ENCODE assay signal across 8 cellular contexts in the genomic region with DNA sequence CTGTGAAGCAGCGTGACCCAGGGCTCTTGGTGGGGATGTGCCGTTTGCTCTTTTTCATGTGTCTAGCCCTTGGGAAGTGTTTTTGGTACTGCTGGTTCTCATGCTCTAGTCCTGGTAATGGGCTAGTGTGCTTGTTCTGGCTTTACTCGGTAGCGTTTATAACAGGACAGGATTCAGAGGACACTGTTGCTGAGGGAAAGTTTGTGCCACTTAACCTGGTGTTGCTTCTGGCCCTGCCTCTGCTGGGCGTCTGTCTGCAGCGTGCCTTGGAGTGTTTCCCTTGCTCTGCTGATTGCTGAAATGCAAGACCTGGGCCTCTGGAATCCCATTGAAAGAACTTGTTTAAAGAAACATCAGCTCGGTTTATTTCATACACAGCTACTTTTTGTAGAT. TPM values are rescaled to one million over a fixed set of nuclear protein-coding genes. Genes with fewer than 3 reads are reported as not detected.
DNase-seq lines count a peak whose midpoint lies in the region; ATAC-seq, FAIRE-seq and TF ChIP-seq lines count a peak whose summit lies in the region.

No MANE protein-coding gene starts in this region.

- intact Hi-C loops in K562 (cut with micrococcal nuclease): no loop called here
- intact Hi-C loops in lower lobe of right lung (cut with DNase I): no loop called here

- no peaks in the 10 kb centered on the region for H3K9me3 ChIP-seq in K562 (replicated peaks; ENCODE audit: control insufficient read depth, insufficient read depth, low read depth, low read length)
- H3K9me3 ChIP-seq in lower lobe of right lung: no peaks in the 10 kb centered on the region

- DNase-seq in EH (ENCODE audit: low read depth) (peak; percentile 48), K562 (ENCODE audit: extremely low read depth in 1 of 4, low spot score in 3 of 4) (no peak), lower lobe of right lung (no peak), SIG-M5 treated with dmso at 0.1 percent for 504 hours (lab: John Stamatoyannopoulos, UW; ENCODE audit: unreplicated experiment) (no peak), DMS79 (lab: John Stamatoyannopoulos, UW) (no peak), cerebellum (ENCODE audit: low spot score) (no peak)

- POLR2A ChIA-PET in K562 (lab: Yijun Ruan, JAX): interaction anchor here (0.6 to 1.2 kb wide), 5 partner anchors 13 to 234 kb away, joined by 3 to 4 read pairs (median 4); no protein-coding TSS in a partner anchor

- no peak for TF ChIP-seq RAD21 in K562 (CRISPR knock-in tag; conservative IDR thresholded peaks at IDR 0.05 in 1 of 2, IDR thresholded peaks at IDR 0.05 in 1 of 2)

- H3K4me3 ChIP-seq in K562 (no peak overlapping the region), lower lobe of right lung (peak overlapping the region; percentile 2)

- H2AFZ ChIP-seq in K562 (ENCODE audit: low read depth, low read length): no peak overlapping the region

- H3K9ac ChIP-seq in K562 (ENCODE audit: insufficient read depth in 1 of 2, low read depth in 2 of 2, low read length in 2 of 2): no peak overlapping the region

- no TSS peak for BruUV-seq in K562 (replicated peaks; lab: Mats Ljungman, UMichigan)

- no peaks in the 10 kb centered on the region; the same call in 2 of the 3 replicates for H3K79me2 ChIP-seq in K562 (ENCODE audit: control insufficient read depth, insufficient read depth, low read length)

- H3K9me1 ChIP-seq in K562 (ENCODE audit: control insufficient read depth, insufficient read depth, low read length): peaks cover 3% of the 10 kb centered on the region

- CTCF ChIA-PET in K562 (lab: Yijun Ruan, JAX; ENCODE audit: low intra/inter-chr PET ratio): no interaction called here

- no peaks in the 10 kb centered on the region for H3K36me3 ChIP-seq in K562 (ENCODE audit: control insufficient read depth, insufficient read depth, low read length)
- no peaks in the 10 kb centered on the region for H3K36me3 ChIP-seq in lower lobe of right lung

- TF ChIP-seq CTCF in K562 (IDR thresholded peaks at IDR 0.05 in 2 of 3, conservative IDR thresholded peaks at IDR 0.05 in 1 of 3; ENCODE audit: insufficient read depth in 2 of 3, low read depth in 1 of 3, low read length in 3 of 3) (no peak), lower lobe of right lung (IDR thresholded peaks at IDR 0.05) (no peak)

- TF ChIP-seq EP300 in K562 (IDR thresholded peaks at IDR 0.05; ENCODE audit: low read length): no peak

- peaks cover 9% of the 10 kb centered on the region; the same call in 1 of the 2 replicates for H4K20me1 ChIP-seq in K562 (replicated peaks; ENCODE audit: control insufficient read depth, insufficient read depth, low read length)

- TF ChIP-seq POLR2A in K562 (conservative IDR thresholded peaks at IDR 0.05): no peak

- H3K27ac ChIP-seq in K562 (ENCODE audit: extremely low read depth, low read depth, low read length) (no peak overlapping the region), lower lobe of right lung (no peak overlapping the region)

- in situ Hi-C loops in K562 (cut with MboI): no loop called here

- peak overlapping the region; percentile 56; the same call in 1 of the 2 replicates for H3K4me2 ChIP-seq in K562 (ENCODE audit: insufficient read depth, low read length)

- H3K27me3 ChIP-seq in K562 (ENCODE audit: control insufficient read depth in 2 of 2, insufficient read depth in 2 of 2, low read length in 2 of 2): no peaks in the 10 kb centered on the region
- H3K27me3 ChIP-seq in lower lobe of right lung (ENCODE audit: low read depth): no peaks in the 10 kb centered on the region

- H3K4me1 ChIP-seq in K562 (replicated peaks in 1 of 2; ENCODE audit: control insufficient read depth in 2 of 2, insufficient read depth in 2 of 2, low read length in 2 of 2): peaks cover 21 to 38% of the 10 kb centered on the region in 2 experiments
- H3K4me1 ChIP-seq in lower lobe of right lung: peaks cover 58% of the 10 kb centered on the region

- ATAC-seq in HG03460 (IDR thresholded peaks at IDR 0.05; ENCODE audit: unreplicated experiment) (peak; percentile 0), K562 (no peak; the same call in 2 of the 3 replicates), lower lobe of right lung (no peak), HG03439 (IDR thresholded peaks at IDR 0.05; ENCODE audit: unreplicated experiment) (no peak)

- 25% methylated on average over 5 of the region's 7 CpGs for WGBS in K562 (ENCODE audit: insufficient coverage, low coverage, missing lambda C conversion rate)

- FAIRE-seq in K562 (lab: Jason Lieb, UNC): no peak

TF ChIP-seq in K562, 482 proteins besides CTCF, POLR2A, EP300 and RAD21:
- TF ChIP-seq, protein P1, sequence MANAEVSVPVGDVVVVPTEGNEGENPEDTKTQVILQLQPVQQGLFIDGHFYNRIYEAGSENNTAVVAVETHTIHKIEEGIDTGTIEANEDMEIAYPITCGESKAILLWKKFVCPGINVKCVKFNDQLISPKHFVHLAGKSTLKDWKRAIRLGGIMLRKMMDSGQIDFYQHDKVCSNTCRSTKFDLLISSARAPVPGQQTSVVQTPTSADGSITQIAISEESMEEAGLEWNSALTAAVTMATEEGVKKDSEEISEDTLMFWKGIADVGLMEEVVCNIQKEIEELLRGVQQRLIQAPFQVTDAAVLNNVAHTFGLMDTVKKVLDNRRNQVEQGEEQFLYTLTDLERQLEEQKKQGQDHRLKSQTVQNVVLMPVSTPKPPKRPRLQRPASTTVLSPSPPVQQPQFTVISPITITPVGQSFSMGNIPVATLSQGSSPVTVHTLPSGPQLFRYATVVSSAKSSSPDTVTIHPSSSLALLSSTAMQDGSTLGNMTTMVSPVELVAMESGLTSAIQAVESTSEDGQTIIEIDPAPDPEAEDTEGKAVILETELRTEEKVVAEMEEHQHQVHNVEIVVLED (CRISPR knock-in tag; IDR thresholded peaks at IDR 0.05): no peak
- TF ChIP-seq ILF3 (IDR thresholded peaks at IDR 0.05; ENCODE audit: borderline replicate concordance) (no peak), ZKSCAN1 (IDR thresholded peaks at IDR 0.05; ENCODE audit: low read depth, low read length) (no peak), PHTF2 (CRISPR knock-in tag; IDR thresholded peaks at IDR 0.05) (no peak), EWSR1 (IDR thresholded peaks at IDR 0.05; ENCODE audit: borderline replicate concordance, low read depth, partially characterized antibody) (no peak), SETDB1 (IDR thresholded peaks at IDR 0.05; ENCODE audit: low read length) (no peak), ZNF165 (CRISPR knock-in tag; IDR thresholded peaks at IDR 0.05; ENCODE audit: borderline replicate concordance) (no peak), FUS (optimal IDR thresholded peaks at IDR 0.05; ENCODE audit: low read depth, low read length) (no peak), CREM (IDR thresholded peaks at IDR 0.05; ENCODE audit: low read depth) (no peak), ZBED1 (IDR thresholded peaks at IDR 0.05) (no peak), NCOA1 (IDR thresholded peaks at IDR 0.05; ENCODE audit: low read depth) (no peak), ZNF644 (tag; IDR thresholded peaks at IDR 0.05; ENCODE audit: low read depth) (no peak)

RNA-seq across cellular contexts. Expression of gene INPP5A, which starts 35.0 kb away (rescaled TPM):
- total RNA-seq in K562 (2011; cell fraction: chromatin; rRNA removed; ENCODE audit: low replicate concordance): 19.4 and 30.3 TPM in 2 replicates
- total RNA-seq in K562 (2011; cell fraction: nucleolus; rRNA removed): 11.8 and 18.4 TPM in 2 replicates
- 9.5 and 13.8 TPM in 2 replicates for total RNA-seq in K562 (2011; cell fraction: nucleoplasm; rRNA removed)
- total RNA-seq in K562 (2014; rRNA removed): 8.8 TPM in 2 replicates
- total RNA-seq in K562 (2014; rRNA removed; fragmentation: Illumina TruSeq; extraction: Trizol): 8.6 and 9.4 TPM in 2 replicates
- total RNA-seq in K562 (2015; rRNA removed; fragmentation: Illumina TruSeq; extraction: Trizol): 9.0 TPM in 2 replicates
- total RNA-seq in K562 (2021): 10.1 and 11.6 TPM in 2 replicates
- 7.2 and 8.4 TPM in 2 replicates for polyA plus RNA-seq in K562 (2011; rRNA removed)
- 6.2 and 7.7 TPM in 2 replicates for polyA plus RNA-seq in K562 (2011; cell fraction: cytosol; rRNA removed)
- 8.2 and 10.5 TPM in 2 replicates for polyA plus RNA-seq in K562 (2011; cell fraction: nucleus; rRNA removed)
- 8.3 and 11.6 TPM in 2 replicates for polyA plus RNA-seq in K562 (2012)
- polyA plus RNA-seq in K562 (2014; fragmentation: Illumina TruSeq; extraction: Trizol): 6.5 and 7.7 TPM in 2 replicates
- polyA plus RNA-seq in K562 (2014; fragmentation: Nextera tagmentation; extraction: Ambion mirVana): 1 to 10 TPM in 1 of 2 experiments, under 1 TPM in 1; 0.66 to 1.1 TPM
- 6.9 and 7.5 TPM in 2 replicates for polyA plus RNA-seq in K562 (2014; rRNA removed)
- 11.0 and 11.2 TPM in 2 replicates for polyA minus RNA-seq in K562 (2011; rRNA and poly(A)+ RNA removed)
- 7.9 and 8.2 TPM in 2 replicates for polyA minus RNA-seq in K562 (2011; cell fraction: cytosol; rRNA and poly(A)+ RNA removed)
- 11.3 and 16.6 TPM in 2 replicates for polyA minus RNA-seq in K562 (2011; cell fraction: nucleus; rRNA and poly(A)+ RNA removed)
- total RNA-seq in lower lobe of right lung: 34.1 TPM
- 18.7 TPM for total RNA-seq in cerebellum
